16 cellular contexts compared by ENCODE assay signal in the genomic region with DNA sequence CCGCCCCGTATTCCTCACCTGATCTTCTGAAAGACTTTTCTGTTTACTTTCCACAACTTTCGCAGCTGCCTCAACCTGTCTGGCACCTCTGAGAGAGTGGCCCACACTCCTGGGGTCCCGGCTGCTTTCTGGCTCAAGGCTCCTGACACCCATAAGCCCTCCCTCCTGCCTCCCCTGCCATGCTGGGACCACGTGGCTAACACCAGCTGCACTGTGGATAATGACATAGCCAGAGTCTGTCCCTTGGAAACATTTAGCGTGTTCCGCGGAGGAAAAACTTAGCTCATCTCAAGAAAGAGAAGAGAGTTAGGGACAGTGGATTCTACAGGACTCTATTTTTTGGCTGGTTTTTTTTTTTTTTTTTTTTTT.
"Had no signal": no experiment of that assay in that cellular context is flagged by ENCODE, and none has a peak within 500 bp of the region (broad histone marks: within the 10 kb centered on the region; RNA-seq: fewer than 3 reads in every experiment).

No MANE protein-coding gene starts in this region.

- H3K27me3 Mint-ChIP-seq: activated CD4-positive, alpha-beta T cell treated with anti-CD3 and anti-CD28 coated beads, Interleukin-2, amount 10 ng/mL, durations not matched to agents 7 days and 5 days; naive thymus-derived CD4-positive, alpha-beta T cell had no signal

- FAIRE-seq: frontal cortex had no signal

- H3K4me1 ChIP-seq: uterus had no signal

- DNase-seq: activated CD4-positive, alpha-beta T cell treated with anti-CD3 and anti-CD28 coated beads, Interleukin-2, amount 10 ng/mL, durations not matched to agents 7 days and 5 days; activated CD4-positive, CD25-positive, alpha-beta regulatory T cell; activated CD8-positive, alpha-beta memory T cell treated with anti-CD3 and anti-CD28 coated beads for 24 hours; activated naive CD8-positive, alpha-beta T cell treated with anti-CD3 and anti-CD28 coated beads for 36 hours; brain microvascular endothelial cell; cerebellar nuclear complex; effector memory CD4-positive, alpha-beta T cell; immature natural killer cell; naive thymus-derived CD4-positive, alpha-beta T cell; SW 1271; uterus had no signal

- H3K36me3 ChIP-seq: brain microvascular endothelial cell, tibial nerve, uterus had no signal

- H3K36me3 Mint-ChIP-seq: activated naive CD8-positive, alpha-beta T cell treated with anti-CD3 and anti-CD28 coated beads for 36 hours; immature natural killer cell; naive thymus-derived CD4-positive, alpha-beta T cell; stimulated activated effector memory CD8-positive, alpha-beta T cell treated with anti-CD3 and anti-CD28 coated beads, Interleukin-12 subunit alpha, Interleukin-12 subunit beta, amount 100 ng/mL, for 72 hours had no signal

- H3K27ac ChIP-seq: brain microvascular endothelial cell, epithelial cell of prostate, uterus had no signal

- H3K9me3 Mint-ChIP-seq: activated CD4-positive, alpha-beta T cell treated with anti-CD3 and anti-CD28 coated beads, Interleukin-2, amount 10 ng/mL, durations not matched to agents 7 days and 5 days; activated naive CD8-positive, alpha-beta T cell treated with anti-CD3 and anti-CD28 coated beads for 36 hours; immature natural killer cell; naive thymus-derived CD4-positive, alpha-beta T cell; stimulated activated effector memory CD8-positive, alpha-beta T cell treated with anti-CD3 and anti-CD28 coated beads, Interleukin-12 subunit alpha, Interleukin-12 subunit beta, amount 100 ng/mL, for 72 hours had no signal

- ATAC-seq: naive thymus-derived CD4-positive, alpha-beta T cell; stimulated activated effector memory CD8-positive, alpha-beta T cell treated with anti-CD3 and anti-CD28 coated beads, Interleukin-12 subunit alpha, Interleukin-12 subunit beta, amount 100 ng/mL, for 72 hours had no signal

- H3K9me3 ChIP-seq: tibial nerve, uterus had no signal

- H3K27ac Mint-ChIP-seq: activated CD4-positive, alpha-beta T cell treated with anti-CD3 and anti-CD28 coated beads, Interleukin-2, amount 10 ng/mL, durations not matched to agents 7 days and 5 days; activated naive CD8-positive, alpha-beta T cell treated with anti-CD3 and anti-CD28 coated beads for 36 hours; naive thymus-derived CD4-positive, alpha-beta T cell; stimulated activated effector memory CD8-positive, alpha-beta T cell treated with anti-CD3 and anti-CD28 coated beads, Interleukin-12 subunit alpha, Interleukin-12 subunit beta, amount 100 ng/mL, for 72 hours had no signal

- H3K4me3 Mint-ChIP-seq: activated CD4-positive, alpha-beta T cell treated with anti-CD3 and anti-CD28 coated beads, Interleukin-2, amount 10 ng/mL, durations not matched to agents 7 days and 5 days; activated naive CD8-positive, alpha-beta T cell treated with anti-CD3 and anti-CD28 coated beads for 36 hours; immature natural killer cell; naive thymus-derived CD4-positive, alpha-beta T cell; stimulated activated effector memory CD8-positive, alpha-beta T cell treated with anti-CD3 and anti-CD28 coated beads, Interleukin-12 subunit alpha, Interleukin-12 subunit beta, amount 100 ng/mL, for 72 hours had no signal

- H3K4me3 ChIP-seq: lung, tibial nerve, uterus had no signal

- H3K27me3 ChIP-seq: brain microvascular endothelial cell, tibial nerve, uterus had no signal
